ENCODE assay signal across 10 cellular contexts in genomic region chr13:25281937-25282332, GRCh38. TPM values are rescaled to one million over a fixed set of nuclear protein-coding genes. Genes with fewer than 3 reads are reported as not detected.
DNase-seq lines count a peak whose midpoint lies in the region; ATAC-seq, FAIRE-seq and TF ChIP-seq lines count a peak whose summit lies in the region.
"Had no signal": no experiment of that assay in that cellular context is flagged by ENCODE, and none has a peak within 500 bp of the region (broad histone marks: within the 10 kb centered on the region; RNA-seq: fewer than 3 reads in every experiment).

No MANE protein-coding gene starts in this region.

- peak overlapping the region; percentile 79 for H3K27ac ChIP-seq in A673 (ENCODE audit: low read depth, low read length, poor library complexity, severe bottlenecking)

- peak overlapping the region; percentile 1 for H3K4me3 Mint-ChIP-seq in activated CD8-positive, alpha-beta T cell treated with anti-CD3 and anti-CD28 coated beads, Interleukin-2, amount 10 ng/mL, durations not matched to agents 7 days and 5 days

- CTCF ChIA-PET in A673 (lab: Charles Lee), result no interaction called here
- CTCF ChIA-PET in activated CD8-positive, alpha-beta T cell treated with anti-CD3 and anti-CD28 coated beads, Interleukin-2, amount 10 ng/mL, durations not matched to agents 7 days and 5 days (lab: Charles Lee), result interaction anchor here (0.9 kb wide), 1 partner anchor 48 kb away, joined by 3 read pairs; no protein-coding TSS in a partner anchor

- no TSS peak for BruUV-seq in A673 (replicated peaks; lab: Mats Ljungman, UMichigan)

- H3K9me3 Mint-ChIP-seq in activated CD8-positive, alpha-beta T cell treated with anti-CD3 and anti-CD28 coated beads, Interleukin-2, amount 10 ng/mL, durations not matched to agents 7 days and 5 days (ENCODE audit: insufficient read depth), result no peaks in the 10 kb centered on the region

- TF ChIP-seq CTCF in A673 (conservative IDR thresholded peaks at IDR 0.05; ENCODE audit: low read depth, low read length), result no peak

- ATAC-seq in GM18867 (IDR thresholded peaks at IDR 0.05; ENCODE audit: unreplicated experiment) (peak; percentile 18), HG02885 (IDR thresholded peaks at IDR 0.05; ENCODE audit: poor library complexity, unreplicated experiment) (peak; percentile 29), HG03521 (IDR thresholded peaks at IDR 0.05; ENCODE audit: unreplicated experiment) (no peak)
- ATAC-seq in activated CD8-positive, alpha-beta T cell treated with anti-CD3 and anti-CD28 coated beads, Interleukin-2, amount 10 ng/mL, durations not matched to agents 7 days and 5 days, result peak; percentile 11

- DNase-seq in A673 (ENCODE audit: low spot score) (no peak), cortex of kidney (lab: John Stamatoyannopoulos, UW) (no peak), DMS79 (lab: John Stamatoyannopoulos, UW) (no peak), urothelium cell line (ENCODE audit: low spot score) (no peak)
- DNase-seq in activated CD8-positive, alpha-beta T cell treated with anti-CD3 and anti-CD28 coated beads, Interleukin-2, amount 10 ng/mL, durations not matched to agents 7 days and 5 days, result no peak
- DNase-seq: left ventricle myocardium inferior, trophoblast cell had no signal

- H3K9me3 ChIP-seq in A673 (ENCODE audit: low read depth, low read length, poor library complexity, severe bottlenecking), result no peaks in the 10 kb centered on the region
- H3K9me3 ChIP-seq: left ventricle myocardium inferior had no signal

- H3K4me1 ChIP-seq in A673 (ENCODE audit: insufficient read depth, low read length, poor library complexity, severe bottlenecking), result peaks cover 46% of the 10 kb centered on the region

- intact Hi-C loops in A673 (cut with micrococcal nuclease; ENCODE audit: unreplicated experiment), result no loop called here

- H3K27me3 Mint-ChIP-seq in activated CD8-positive, alpha-beta T cell treated with anti-CD3 and anti-CD28 coated beads, Interleukin-2, amount 10 ng/mL, durations not matched to agents 7 days and 5 days (ENCODE audit: low read depth), result no peaks in the 10 kb centered on the region

- POLR2A ChIA-PET in A673 (lab: Charles Lee; ENCODE audit: low non-redundant PET), result no interaction called here
- POLR2A ChIA-PET in activated CD8-positive, alpha-beta T cell treated with anti-CD3 and anti-CD28 coated beads, Interleukin-2, amount 10 ng/mL, durations not matched to agents 7 days and 5 days (lab: Charles Lee), result interaction anchor here (1.0 to 2.4 kb wide), 2 partner anchors 19 to 20 kb away, joined by 3 to 15 read pairs; partner anchors contain the start of gene NUP58

- H3K36me3 Mint-ChIP-seq in activated CD8-positive, alpha-beta T cell treated with anti-CD3 and anti-CD28 coated beads, Interleukin-2, amount 10 ng/mL, durations not matched to agents 7 days and 5 days (ENCODE audit: low read depth), result peaks cover 30% of the 10 kb centered on the region

- no peak for FAIRE-seq in urothelium cell line (lab: Jason Lieb, UNC)

- peak overlapping the region; percentile 81 for H3K27ac Mint-ChIP-seq in activated CD8-positive, alpha-beta T cell treated with anti-CD3 and anti-CD28 coated beads, Interleukin-2, amount 10 ng/mL, durations not matched to agents 7 days and 5 days

- H3K4me3 ChIP-seq in A673 (ENCODE audit: low read depth, low read length, poor library complexity, severe bottlenecking), result peak overlapping the region; percentile 5
- H3K4me3 ChIP-seq: left ventricle myocardium inferior had no signal

- H3K4me1 Mint-ChIP-seq in activated CD8-positive, alpha-beta T cell treated with anti-CD3 and anti-CD28 coated beads, Interleukin-2, amount 10 ng/mL, durations not matched to agents 7 days and 5 days (ENCODE audit: low read depth), result peaks cover 59% of the 10 kb centered on the region

- no peaks in the 10 kb centered on the region for H3K36me3 ChIP-seq in A673 (ENCODE audit: insufficient read depth, low read length, poor library complexity, severe bottlenecking)
- H3K36me3 ChIP-seq: left ventricle myocardium inferior had no signal

- H3K27me3 ChIP-seq in A673 (replicated peaks; ENCODE audit: insufficient read depth, low read depth, low read length, poor library complexity), result no peaks in the 10 kb centered on the region

RNA-seq across cellular contexts. Expression of gene MTMR6, which starts 5.4 kb away (rescaled TPM):
- 27.3 and 28.9 TPM in 2 replicates for total RNA-seq in A673 (2021)
- 10 to 100 TPM; 18.4 to 20.0 TPM for total RNA-seq in activated CD8-positive, alpha-beta T cell treated with anti-CD3 and anti-CD28 coated beads, Interleukin-2, amount 10 ng/mL, durations not matched to agents 7 days and 5 days

RNA-seq across cellular contexts. Expression of gene NUP58, which starts 19.5 kb away (rescaled TPM):
- total RNA-seq in A673 (2021), result 101 TPM in 2 replicates
- 10 to 100 TPM; 85.6 to 91.0 TPM for total RNA-seq in activated CD8-positive, alpha-beta T cell treated with anti-CD3 and anti-CD28 coated beads, Interleukin-2, amount 10 ng/mL, durations not matched to agents 7 days and 5 days
